In genomic region chr21:39388038-39388810, GRCh38 we compare ENCODE assay signal across 8 cellular contexts. TPM values are rescaled to one million over a fixed set of nuclear protein-coding genes. Genes with fewer than 3 reads are reported as not detected.
A peak's percentile ranks its signal among the peaks of the same experiment; 100 is the strongest.
DNase-seq lines count a peak whose midpoint lies in the region; ATAC-seq and TF ChIP-seq lines count a peak whose summit lies in the region.

No MANE protein-coding gene starts in this region.

- H3K36me3 ChIP-seq in ectodermal cell (ENCODE audit: control insufficient read depth, insufficient read depth, low read length) (peaks cover 6% of the 10 kb centered on the region), lung (ENCODE audit: control insufficient read depth in 2 of 2, insufficient read depth in 2 of 2, low read length in 2 of 2) (peaks cover 12 to 19% of the 10 kb centered on the region in 2 donors)

- DNase-seq in CD1c-positive myeloid dendritic cell (ENCODE audit: extremely low spot score): peak; percentile 92
- peak; percentile 74 for DNase-seq in NCI-H774 (lab: John Stamatoyannopoulos, UW)
- DNase-seq in activated CD4-positive, alpha-beta memory T cell treated with anti-CD3 and anti-CD28 coated beads for 36 hours: peak; percentile 92
- peak; percentile 92 for DNase-seq in lung (ENCODE audit: low spot score)
- peak; percentile 67 to 89 (median 73) for DNase-seq in stimulated activated CD4-positive, alpha-beta T cell treated with anti-CD3 and anti-CD28 coated beads, TNF-alpha, amount 100 ng/mL, for 1 hour (ENCODE audit: low read depth in 3 of 3, low spot score in 1 of 3)

- POLR2A ChIA-PET in activated CD4-positive, alpha-beta memory T cell treated with anti-CD3 and anti-CD28 coated beads for 36 hours (lab: Charles Lee): interaction anchor here (1.1 to 1.4 kb wide), 4 partner anchors 14 to 205 kb away, joined by 3 to 27 read pairs (median 7); partner anchors contain the start of genes BRWD1, HMGN1 and PSMG1

- ATAC-seq in GM19397 (IDR thresholded peaks at IDR 0.05; ENCODE audit: unreplicated experiment) (peak; percentile 77), HG03521 (IDR thresholded peaks at IDR 0.05; ENCODE audit: unreplicated experiment) (peak; percentile 74), lung (ENCODE audit: insufficient read depth, low FRiP score) (peak; percentile 91)

- H3K4me3 Mint-ChIP-seq in activated CD4-positive, alpha-beta memory T cell treated with anti-CD3 and anti-CD28 coated beads for 36 hours: peak overlapping the region; percentile 80

- H3K27ac ChIP-seq in ectodermal cell (ENCODE audit: insufficient read depth, low read depth, low read length, poor library complexity, severe bottlenecking): peak overlapping the region; percentile 75
- H3K27ac ChIP-seq in lung (ENCODE audit: low read depth in 1 of 2, low read length in 1 of 2): peak overlapping the region in 1 of 2 donors; percentile 83

- TF ChIP-seq CTCF in lung (IDR thresholded peaks at IDR 0.05; ENCODE audit: control extremely low read depth, extremely low read depth): peak; percentile 93

- WGBS in ectodermal cell, 2 experiments: 28 to 29% methylated on average over 35 of the region's 35 CpGs
- 18 to 19% methylated on average over 35 of the region's 35 CpGs for WGBS in lung, 2 donors

- H3K9me3 ChIP-seq in ectodermal cell (ENCODE audit: control insufficient read depth, low read length) (no peaks in the 10 kb centered on the region), lung (ENCODE audit: control insufficient read depth in 2 of 2, insufficient read depth in 1 of 2, low read length in 1 of 2) (no peaks in the 10 kb centered on the region)

- H3K9me3 Mint-ChIP-seq in activated CD4-positive, alpha-beta memory T cell treated with anti-CD3 and anti-CD28 coated beads for 36 hours: no peaks in the 10 kb centered on the region

- CTCF ChIA-PET in activated CD4-positive, alpha-beta memory T cell treated with anti-CD3 and anti-CD28 coated beads for 36 hours (lab: Charles Lee): interaction anchor here (0.6 to 1.8 kb wide), 10 partner anchors 15 to 205 kb away, joined by 3 to 14 read pairs (median 5); partner anchors contain the start of genes HMGN1 and PSMG1

- no peaks in the 10 kb centered on the region for H3K27me3 Mint-ChIP-seq in activated CD4-positive, alpha-beta memory T cell treated with anti-CD3 and anti-CD28 coated beads for 36 hours

- peaks cover 11% of the 10 kb centered on the region for H3K36me3 Mint-ChIP-seq in activated CD4-positive, alpha-beta memory T cell treated with anti-CD3 and anti-CD28 coated beads for 36 hours

- H3K27ac Mint-ChIP-seq in activated CD4-positive, alpha-beta memory T cell treated with anti-CD3 and anti-CD28 coated beads for 36 hours: peak overlapping the region; percentile 87

- H3K4me1 ChIP-seq in ectodermal cell (ENCODE audit: control insufficient read depth, insufficient read depth, low read length) (peaks cover 7% of the 10 kb centered on the region), lung (ENCODE audit: control insufficient read depth in 2 of 2, insufficient read depth in 2 of 2, low read length in 2 of 2) (peaks cover 0 to 3% of the 10 kb centered on the region in 2 donors)

- H3K4me3 ChIP-seq in ectodermal cell (ENCODE audit: insufficient read depth, low read depth, low read length) (peak overlapping the region; percentile 46), lung (peak overlapping the region; percentile 25)

- H3K27me3 ChIP-seq in ectodermal cell (ENCODE audit: control insufficient read depth, insufficient read depth, low read length, poor library complexity, severe bottlenecking) (no peaks in the 10 kb centered on the region), lung (ENCODE audit: control insufficient read depth, insufficient read depth) (no peaks in the 10 kb centered on the region)

- H3K4me1 Mint-ChIP-seq in activated CD4-positive, alpha-beta memory T cell treated with anti-CD3 and anti-CD28 coated beads for 36 hours (ENCODE audit: low read depth): peaks cover 32% of the 10 kb centered on the region

- intact Hi-C loops in activated CD4-positive, alpha-beta memory T cell treated with anti-CD3 and anti-CD28 coated beads for 36 hours (cut with micrococcal nuclease): loop anchor here (1.0 to 10.0 kb wide), 7 partner anchors 8 to 881 kb away; partner anchors contain the start of genes ETS2, LCA5L and PSMG1

RNA-seq across cellular contexts. Expression of gene HMGN1, which starts 39.3 kb away (rescaled TPM):
- 100 to 1,000 TPM; 441 to 449 TPM for total RNA-seq in activated CD4-positive, alpha-beta memory T cell treated with anti-CD3 and anti-CD28 coated beads for 36 hours
- polyA plus RNA-seq in ectodermal cell (2013, experiment 1 of 4): 558 TPM
- 551 TPM for polyA plus RNA-seq in ectodermal cell (2013, experiment 2 of 4)
- 530 TPM for polyA plus RNA-seq in ectodermal cell (2013, experiment 3 of 4)
- 559 TPM for polyA plus RNA-seq in ectodermal cell (2013, experiment 4 of 4)
- 100 to 1,000 TPM; 179 to 375 TPM for total RNA-seq in lung
- polyA plus RNA-seq in lung: 100 to 1,000 TPM; 124 to 153 TPM

RNA-seq across cellular contexts. Expression of gene LCA5L, which starts 57.4 kb away (rescaled TPM):
- under 1 TPM; 0.22 to 0.36 TPM for total RNA-seq in activated CD4-positive, alpha-beta memory T cell treated with anti-CD3 and anti-CD28 coated beads for 36 hours
- polyA plus RNA-seq in ectodermal cell (2013, experiment 1 of 4): 2.9 TPM
- polyA plus RNA-seq in ectodermal cell (2013, experiment 2 of 4): 3.4 TPM
- 2.6 TPM for polyA plus RNA-seq in ectodermal cell (2013, experiment 3 of 4)
- polyA plus RNA-seq in ectodermal cell (2013, experiment 4 of 4): 2.6 TPM
- 1 to 10 TPM; 4.4 to 6.5 TPM for total RNA-seq in lung
- polyA plus RNA-seq in lung: 1 to 10 TPM; 2.4 to 3.0 TPM
